In genomic region chrX:84186603-84187358, GRCh38 we compare ENCODE assay signal across 9 cellular contexts. TPM values are rescaled to one million over a fixed set of nuclear protein-coding genes. Genes with fewer than 3 reads are reported as not detected.
DNase-seq lines count a peak whose midpoint lies in the region; ATAC-seq and TF ChIP-seq lines count a peak whose summit lies in the region.
"Had no signal": no experiment of that assay in that cellular context is flagged by ENCODE, and none has a peak within 500 bp of the region (broad histone marks: within the 10 kb centered on the region; RNA-seq: fewer than 3 reads in every experiment).

No MANE protein-coding gene starts in this region.

- H3K9ac ChIP-seq in adipocyte (ENCODE audit: low read length) = peak overlapping the region; percentile 72

- H3K9me3 ChIP-seq in adipocyte (ENCODE audit: control insufficient read depth, low read length) (no peaks in the 10 kb centered on the region), left lung (no peaks in the 10 kb centered on the region), uterus (no peaks in the 10 kb centered on the region)

- DNase-seq in NCI-H1105 treated with DMSO at 0.1 percent for 48 hours (lab: John Stamatoyannopoulos, UW) (peak; percentile 37), NCI-H1105 (lab: John Stamatoyannopoulos, UW) (no peak), adipocyte (ENCODE audit: low read depth) (no peak), left lung (no peak), uterus (no peak), NCI-H1436 treated with DMSO at 0.1 percent for 48 hours (lab: John Stamatoyannopoulos, UW) (no peak)
- DNase-seq: CD4-positive, CD25-positive, alpha-beta regulatory T cell had no signal

- H3K27ac ChIP-seq in left lung (no peak overlapping the region), uterus (peak overlapping the region; percentile 61 to 72)

- ATAC-seq in HG03159 (IDR thresholded peaks at IDR 0.05; ENCODE audit: unreplicated experiment) (peak; percentile 34), left lung (peak; percentile 59)
- ATAC-seq in activated CD4-positive, CD25-positive, alpha-beta regulatory T cell treated with anti-CD3 and anti-CD28 coated beads, Interleukin-2, amount 50 U/mL, for 24 hours = no peak

- H3K4me3 ChIP-seq in adipocyte (ENCODE audit: low read length) (peak overlapping the region; percentile 84), left lung (peak overlapping the region; percentile 33 to 39), uterus (peak overlapping the region; percentile 49 to 60)

- no peaks in the 10 kb centered on the region for H3K4me1 ChIP-seq in adipocyte (ENCODE audit: control insufficient read depth, insufficient read depth, low read length)
- no peaks in the 10 kb centered on the region for H3K4me1 ChIP-seq in left lung
- H3K4me1 ChIP-seq in uterus = no peaks in the 10 kb centered on the region

- intact Hi-C loops in left lung (cut with DNase I) = no loop called here
- intact Hi-C loops in uterus (cut with DNase I; ENCODE audit: low total_unique reads) = no loop called here

- no peak for TF ChIP-seq POLR2A in uterus (IDR thresholded peaks at IDR 0.05)

- H3K27me3 ChIP-seq in adipocyte (replicated peaks; ENCODE audit: control insufficient read depth, insufficient read depth, low read length) = no peaks in the 10 kb centered on the region
- peaks cover 0 to 19% of the 10 kb centered on the region in 2 donors for H3K27me3 ChIP-seq in left lung
- no peaks in the 10 kb centered on the region for H3K27me3 ChIP-seq in uterus

- TF ChIP-seq CTCF in left lung (IDR thresholded peaks at IDR 0.05) (no peak), uterus (IDR thresholded peaks at IDR 0.05) (no peak)

- H3K36me3 ChIP-seq in adipocyte (ENCODE audit: control insufficient read depth, insufficient read depth, low read length, severe bottlenecking) (no peaks in the 10 kb centered on the region), left lung (no peaks in the 10 kb centered on the region), uterus (no peaks in the 10 kb centered on the region)

RNA-seq across cellular contexts. Expression of gene RPS6KA6, which starts 1.2 kb away (rescaled TPM):
- total RNA-seq in left lung = 1 to 10 TPM; 1.9 to 2.8 TPM
- 10 to 100 TPM in 2 of 4 donors, 1 to 10 TPM in 2; 1.5 to 13.1 (median 8.4) TPM for total RNA-seq in uterus

Comparison
In these comparisons a context has a peak if more than half of its experiments do, and no peak if none do; other contexts are left out.
1. ATAC-seq: peak in HG03159 (single experiment) and left lung (single experiment); none in activated CD4-positive, CD25-positive, alpha-beta regulatory T cell treated with anti-CD3 and anti-CD28 coated beads, Interleukin-2, amount 50 U/mL, for 24 hours (0 of 2).
2. H3K27ac ChIP-seq: peak in uterus (2 of 2); none in left lung (0 of 2).
3. Peak in every context shown above with its lines, with median percentiles within 50 percentile points of each other: H3K4me3 ChIP-seq.